ENCODE assay signal across 11 cellular contexts in the genomic region with DNA sequence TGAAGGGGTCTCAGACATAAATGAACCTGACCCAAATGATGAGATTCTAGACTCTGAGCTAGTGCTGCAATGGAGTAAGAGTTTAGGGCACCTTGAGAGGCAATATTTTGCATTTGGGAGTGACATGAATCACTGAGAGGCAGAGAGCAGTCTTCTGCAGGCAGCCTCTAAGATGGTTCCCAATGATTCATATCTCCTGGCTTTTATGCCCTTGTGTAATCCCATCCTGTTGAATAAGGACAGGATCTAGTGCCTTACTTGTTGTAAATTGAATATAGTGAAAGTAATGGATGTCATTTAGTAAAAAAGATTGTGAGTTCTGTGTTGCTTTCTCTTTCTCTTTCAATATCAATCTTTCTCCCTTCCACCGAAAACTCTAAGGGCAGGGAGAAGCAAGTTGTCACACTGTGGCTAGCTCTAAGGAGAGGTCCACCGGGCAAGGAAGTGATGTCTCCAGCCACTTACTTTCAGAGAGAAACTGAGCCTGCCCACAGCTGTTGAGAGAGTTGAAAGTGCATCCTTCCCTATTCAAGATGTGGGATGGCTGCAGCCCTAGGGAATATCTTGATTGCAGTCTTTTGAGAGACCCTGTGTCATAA.
DNase-seq lines count a peak whose midpoint lies in the region; ATAC-seq and TF ChIP-seq lines count a peak whose summit lies in the region.
"Had no signal": no experiment of that assay in that cellular context is flagged by ENCODE, and none has a peak within 500 bp of the region (broad histone marks: within the 10 kb centered on the region; RNA-seq: fewer than 3 reads in every experiment).

No MANE protein-coding gene starts in this region.

- H3K27me3 Mint-ChIP-seq in activated T-cell treated with anti-CD3 and anti-CD28 coated beads, Interleukin-2, amount 50 U/mL, for 72 hours (ENCODE audit: low read depth): no peaks in the 10 kb centered on the region
- H3K27me3 Mint-ChIP-seq in T-helper 1 cell treated with Interleukin-12 subunit alpha and Interleukin-12 subunit beta and Interleukin-4 antibody, amounts not matched to agents 30 μg/mL and 1 μg/mL, for 36 hours (ENCODE audit: low read depth): peaks cover 14% of the 10 kb centered on the region
- H3K27me3 Mint-ChIP-seq in stimulated activated naive CD8-positive, alpha-beta T cell treated with anti-CD3 and anti-CD28 coated beads, Interleukin-15, amount 100 ng/mL, for 72 hours: peaks cover 14% of the 10 kb centered on the region

- peaks cover 9 to 10% of the 10 kb centered on the region in 2 donors for H3K9me3 Mint-ChIP-seq in activated T-cell treated with anti-CD3 and anti-CD28 coated beads, Interleukin-2, amount 50 U/mL, for 72 hours
- peaks cover 45% of the 10 kb centered on the region for H3K9me3 Mint-ChIP-seq in T-helper 1 cell treated with Interleukin-12 subunit alpha and Interleukin-12 subunit beta and Interleukin-4 antibody, amounts not matched to agents 30 μg/mL and 1 μg/mL, for 36 hours
- peaks cover 25 to 35% of the 10 kb centered on the region in 2 donors for H3K9me3 Mint-ChIP-seq in stimulated activated naive CD8-positive, alpha-beta T cell treated with anti-CD3 and anti-CD28 coated beads, Interleukin-15, amount 100 ng/mL, for 72 hours

- peaks cover 14 to 31% of the 10 kb centered on the region in 2 donors for H3K36me3 Mint-ChIP-seq in activated T-cell treated with anti-CD3 and anti-CD28 coated beads, Interleukin-2, amount 50 U/mL, for 72 hours (ENCODE audit: insufficient read depth in 2 of 2)
- peaks cover 23% of the 10 kb centered on the region for H3K36me3 Mint-ChIP-seq in T-helper 1 cell treated with Interleukin-12 subunit alpha and Interleukin-12 subunit beta and Interleukin-4 antibody, amounts not matched to agents 30 μg/mL and 1 μg/mL, for 36 hours (ENCODE audit: low read depth)

- peak in 1 of 2 donors; percentile 6 for DNase-seq in activated T-cell treated with anti-CD3 and anti-CD28 coated beads, Interleukin-2, amount 50 U/mL, for 72 hours
- no peak for DNase-seq in activated T-cell treated with anti-CD3 and anti-CD28 coated beads, Interleukin-2, amount 50 U/mL, for 48 hours
- DNase-seq in fibroblast of the aortic adventitia (ENCODE audit: low read depth) (peak; percentile 65), NCI-H2107 treated with DMSO at 0.1 percent for 48 hours (lab: John Stamatoyannopoulos, UW; ENCODE audit: unreplicated experiment) (no peak), DMS 273 (lab: John Stamatoyannopoulos, UW; ENCODE audit: unreplicated experiment) (no peak), NCI-H146 (lab: John Stamatoyannopoulos, UW) (no peak)
- DNase-seq in stimulated activated naive CD8-positive, alpha-beta T cell treated with anti-CD3 and anti-CD28 coated beads, Interleukin-15, amount 100 ng/mL, for 72 hours: no peak
- DNase-seq: cortex of kidney, kidney glomerular epithelial cell, NCI-H1694 had no signal

- H3K4me3 Mint-ChIP-seq in activated T-cell treated with anti-CD3 and anti-CD28 coated beads, Interleukin-2, amount 50 U/mL, for 72 hours: peak overlapping the region in 1 of 2 donors; percentile 23
- peak overlapping the region; percentile 41 for H3K4me3 Mint-ChIP-seq in T-helper 1 cell treated with Interleukin-12 subunit alpha and Interleukin-12 subunit beta and Interleukin-4 antibody, amounts not matched to agents 30 μg/mL and 1 μg/mL, for 36 hours
- peak overlapping the region; percentile 9 to 14 for H3K4me3 Mint-ChIP-seq in stimulated activated naive CD8-positive, alpha-beta T cell treated with anti-CD3 and anti-CD28 coated beads, Interleukin-15, amount 100 ng/mL, for 72 hours

- ATAC-seq in activated T-cell treated with anti-CD3 and anti-CD28 coated beads, Interleukin-2, amount 50 U/mL, for 72 hours (replicated peaks in 1 of 2): peak; percentile 56 to 71
- peak; percentile 42 for ATAC-seq in stimulated activated naive CD8-positive, alpha-beta T cell treated with anti-CD3 and anti-CD28 coated beads, Interleukin-15, amount 100 ng/mL, for 72 hours

- TF ChIP-seq CTCF in fibroblast of the aortic adventitia (IDR thresholded peaks at IDR 0.05; ENCODE audit: insufficient read depth, low read length): no peak

- H3K4me3 ChIP-seq in fibroblast of the aortic adventitia (ENCODE audit: low read depth, low read length): no peak overlapping the region

- peak overlapping the region; percentile 5 for H3K27ac Mint-ChIP-seq in activated T-cell treated with anti-CD3 and anti-CD28 coated beads, Interleukin-2, amount 50 U/mL, for 72 hours
- H3K27ac Mint-ChIP-seq in T-helper 1 cell treated with Interleukin-12 subunit alpha and Interleukin-12 subunit beta and Interleukin-4 antibody, amounts not matched to agents 30 μg/mL and 1 μg/mL, for 36 hours: peak overlapping the region; percentile 75
- H3K27ac Mint-ChIP-seq in stimulated activated naive CD8-positive, alpha-beta T cell treated with anti-CD3 and anti-CD28 coated beads, Interleukin-15, amount 100 ng/mL, for 72 hours: no peak overlapping the region

- peaks cover 14% of the 10 kb centered on the region for H3K4me1 Mint-ChIP-seq in activated T-cell treated with anti-CD3 and anti-CD28 coated beads, Interleukin-2, amount 50 U/mL, for 72 hours (ENCODE audit: low read depth)
- H3K4me1 Mint-ChIP-seq in T-helper 1 cell treated with Interleukin-12 subunit alpha and Interleukin-12 subunit beta and Interleukin-4 antibody, amounts not matched to agents 30 μg/mL and 1 μg/mL, for 36 hours (ENCODE audit: low read depth): peaks cover 20% of the 10 kb centered on the region
- peaks cover 10% of the 10 kb centered on the region for H3K4me1 Mint-ChIP-seq in stimulated activated naive CD8-positive, alpha-beta T cell treated with anti-CD3 and anti-CD28 coated beads, Interleukin-15, amount 100 ng/mL, for 72 hours

Comparison
In these comparisons a context has a peak if more than half of its experiments do, and no peak if none do; other contexts are left out.
1. H3K27ac Mint-ChIP-seq: peak in activated T-cell treated with anti-CD3 and anti-CD28 coated beads, Interleukin-2, amount 50 U/mL, for 72 hours (single experiment) and T-helper 1 cell treated with Interleukin-12 subunit alpha and Interleukin-12 subunit beta and Interleukin-4 antibody, amounts not matched to agents 30 μg/mL and 1 μg/mL, for 36 hours (single experiment); none in stimulated activated naive CD8-positive, alpha-beta T cell treated with anti-CD3 and anti-CD28 coated beads, Interleukin-15, amount 100 ng/mL, for 72 hours (0 of 2).